Comparison of ENCODE assay signal across 8 cellular contexts in genomic region chr6:27146706-27147507, GRCh38.
DNase-seq lines count a peak whose midpoint lies in the region; ATAC-seq and TF ChIP-seq lines count a peak whose summit lies in the region.

No MANE protein-coding gene starts in this region.

- DNase-seq in NCI-H1436 treated with DMSO at 0.1 percent for 48 hours (lab: John Stamatoyannopoulos, UW) (peak; percentile 99), T-helper 1 cell (peak; percentile 42 to 98 (median 64)), astrocyte of the cerebellum (ENCODE audit: low read depth) (peak; percentile 99), hepatocyte (ENCODE audit: low spot score) (peak; percentile 96), pulmonary artery endothelial cell (ENCODE audit: low read depth, low spot score) (peak; percentile 99), GM19240 (ENCODE audit: insufficient read length, low spot score) (no peak)

- no peaks in the 10 kb centered on the region for H4K20me1 ChIP-seq in hepatocyte (ENCODE audit: insufficient read depth, poor library complexity, severe bottlenecking)

- peak overlapping the region; percentile 68 for H3K4me3 ChIP-seq in astrocyte of the cerebellum (ENCODE audit: low read depth, low read length)
- H3K4me3 ChIP-seq in hepatocyte, result peak overlapping the region; percentile 77

- ATAC-seq in GM18502 (IDR thresholded peaks at IDR 0.05; ENCODE audit: poor library complexity, unreplicated experiment) (peak; percentile 76), HG02870 (IDR thresholded peaks at IDR 0.05; ENCODE audit: unreplicated experiment) (peak; percentile 71)

- peaks cover 16% of the 10 kb centered on the region for H3K4me1 ChIP-seq in hepatocyte (ENCODE audit: insufficient read depth)

- H3K79me2 ChIP-seq in hepatocyte, result peaks cover 38% of the 10 kb centered on the region

- H3K4me2 ChIP-seq in hepatocyte, result peak overlapping the region; percentile 88

- WGBS in hepatocyte (ENCODE audit: low lambda C conversion rate, missing lambda C conversion rate), result 1% methylated on average over 51 of the region's 51 CpGs

- H3K9me2 ChIP-seq in hepatocyte (replicated peaks; ENCODE audit: insufficient read depth), result no peaks in the 10 kb centered on the region

- H3K27ac ChIP-seq in hepatocyte, result peak overlapping the region; percentile 94

- TF ChIP-seq CTCF in astrocyte of the cerebellum (IDR thresholded peaks at IDR 0.05; ENCODE audit: low read depth, low read length, missing control alignments), result no peak
- no peak for TF ChIP-seq CTCF in hepatocyte (IDR thresholded peaks at IDR 0.05; ENCODE audit: poor library complexity)

- no peaks in the 10 kb centered on the region for H3K36me3 ChIP-seq in hepatocyte (replicated peaks; ENCODE audit: insufficient read depth, low read depth)

- no peaks in the 10 kb centered on the region for H3K27me3 ChIP-seq in hepatocyte

- no peaks in the 10 kb centered on the region for H3K9me3 ChIP-seq in hepatocyte (ENCODE audit: low read depth)

- H2AFZ ChIP-seq in hepatocyte, result peak overlapping the region; percentile 27

- in situ Hi-C loops in astrocyte of the cerebellum (cut with HindIII; ENCODE audit: low sequenced_read_pairs), result loop anchor here (25.0 kb wide), 1 partner anchor 1110 kb away; a partner anchor contains a TSS
